In genomic region chr3:21798689-21799088, GRCh38 we compare ENCODE assay signal across 8 cellular contexts. TPM values are rescaled to one million over a fixed set of nuclear protein-coding genes. Genes with fewer than 3 reads are reported as not detected.
"Had no signal": no experiment of that assay in that cellular context is flagged by ENCODE, and none has a peak within 500 bp of the region (broad histone marks: within the 10 kb centered on the region; RNA-seq: fewer than 3 reads in every experiment).

No MANE protein-coding gene starts in this region.

- ATAC-seq: GM12878 had no signal

- H3K4me3 ChIP-seq: GM12878 had no signal

- DNase-seq: GDM1, GF-D8 had no signal

- FAIRE-seq: G401.6, GM12878, GM12891, GM12892, GM18507, GM19239 had no signal

RNA-seq across cellular contexts. Expression of gene ZNF385D, which starts 47.7 kb away (rescaled TPM):
- total RNA-seq: GM12878 had no signal
